Comparison of ENCODE assay signal across 8 cellular contexts in the genomic region with DNA sequence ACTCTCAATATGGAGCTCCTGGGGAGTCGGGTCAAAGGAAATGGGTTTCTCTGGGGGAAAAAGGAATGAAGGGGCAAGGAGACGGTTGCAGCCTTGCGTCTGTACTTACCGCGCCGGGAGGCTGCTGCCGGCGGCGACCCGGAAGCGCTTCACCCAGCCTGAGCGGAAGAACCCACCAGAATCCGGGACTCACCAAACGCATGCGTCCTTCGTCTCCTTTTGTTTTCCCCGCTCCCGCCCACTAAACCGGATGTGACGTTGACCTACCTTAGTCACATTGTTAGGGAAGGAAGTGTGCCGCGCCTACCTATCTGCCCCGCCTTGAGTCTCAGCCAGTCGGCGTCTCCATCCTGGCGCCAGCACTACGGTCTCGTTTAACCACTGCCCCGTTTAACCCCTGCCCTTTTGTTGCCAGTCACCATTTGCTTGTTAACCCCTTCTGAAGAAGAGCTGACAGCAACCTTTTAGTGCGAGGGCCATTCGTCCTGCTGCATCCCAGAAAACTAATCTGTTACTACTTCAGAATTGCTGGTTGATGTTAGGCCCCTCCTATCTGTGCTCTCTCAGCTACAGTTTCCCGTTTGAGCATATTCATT. TPM values are rescaled to one million over a fixed set of nuclear protein-coding genes. Genes with fewer than 3 reads are reported as not detected.
DNase-seq lines count a peak whose midpoint lies in the region; ATAC-seq, FAIRE-seq and TF ChIP-seq lines count a peak whose summit lies in the region.

A gene (minus strand): TSS at position 155 of the 596 bp plus-strand sequence. CDS start 1,419 bp downstream, outside the sequence.

- H3K27me3 Mint-ChIP-seq in T-helper 2 cell treated with Interferon-gamma antibody and Interleukin-4, amounts not matched to agents 5 μg/mL and 100 μg/mL, for 36 hours (ENCODE audit: low read depth), result no peaks in the 10 kb centered on the region
- peaks cover 2% of the 10 kb centered on the region for H3K27me3 Mint-ChIP-seq in astrocyte (ENCODE audit: low read depth, unreplicated experiment)

- H3K36me3 Mint-ChIP-seq in T-helper 2 cell treated with Interferon-gamma antibody and Interleukin-4, amounts not matched to agents 5 μg/mL and 100 μg/mL, for 36 hours (ENCODE audit: low read depth), result peaks cover 11% of the 10 kb centered on the region
- H3K36me3 Mint-ChIP-seq in astrocyte (ENCODE audit: low read depth, unreplicated experiment), result peaks cover 13% of the 10 kb centered on the region

- H3K4me1 Mint-ChIP-seq in T-helper 2 cell treated with Interferon-gamma antibody and Interleukin-4, amounts not matched to agents 5 μg/mL and 100 μg/mL, for 36 hours (ENCODE audit: low read depth), result peaks cover 21% of the 10 kb centered on the region
- peaks cover 4% of the 10 kb centered on the region for H3K4me1 Mint-ChIP-seq in astrocyte (ENCODE audit: low read depth, unreplicated experiment)

- peak within 1 kb of the TSS; percentile 95 for H3K9ac ChIP-seq in astrocyte (ENCODE audit: low read length)
- peak within 1 kb of the TSS; percentile 85 for H3K9ac ChIP-seq in rectal smooth muscle tissue (ENCODE audit: low read length)

- H3K4me2 ChIP-seq in astrocyte (ENCODE audit: low read length), result peak within 1 kb of the TSS; percentile 92

- H3K36me3 ChIP-seq in astrocyte (ENCODE audit: insufficient read depth, low read length) (no peaks in the 10 kb centered on the region), rectal smooth muscle tissue (ENCODE audit: control insufficient read depth, insufficient read depth, low read length) (peaks cover 2% of the 10 kb centered on the region), aorta (ENCODE audit: control insufficient read depth in 1 of 2, insufficient read depth in 2 of 2, low read length in 1 of 2) (no peaks in the 10 kb centered on the region)

- H3K79me2 ChIP-seq in astrocyte (ENCODE audit: insufficient read depth, low read length), result no peaks in the 10 kb centered on the region

- H3K27ac Mint-ChIP-seq in T-helper 2 cell treated with Interferon-gamma antibody and Interleukin-4, amounts not matched to agents 5 μg/mL and 100 μg/mL, for 36 hours, result peak within 1 kb of the TSS; percentile 99
- H3K27ac Mint-ChIP-seq in astrocyte (ENCODE audit: unreplicated experiment), result peak within 1 kb of the TSS; percentile 100

- H3K4me1 ChIP-seq in astrocyte (ENCODE audit: insufficient read depth, low read length) (peaks cover 20% of the 10 kb centered on the region), rectal smooth muscle tissue (ENCODE audit: control insufficient read depth, insufficient read depth, low read length) (peaks cover 16% of the 10 kb centered on the region), aorta (ENCODE audit: control insufficient read depth in 1 of 2, insufficient read depth in 2 of 2, low read length in 2 of 2) (no peaks in the 10 kb centered on the region)

- H3K27ac ChIP-seq in astrocyte (ENCODE audit: low read depth, low read length), result peak within 1 kb of the TSS; percentile 98
- peak within 1 kb of the TSS; percentile 97 for H3K27ac ChIP-seq in rectal smooth muscle tissue (ENCODE audit: low read depth, low read length)
- H3K27ac ChIP-seq in aorta (ENCODE audit: low read depth in 1 of 2, low read length in 2 of 2), result peak within 1 kb of the TSS; percentile 87 to 99

- DNase-seq in NCI-H1930 (lab: John Stamatoyannopoulos, UW), result peak; percentile 98
- DNase-seq in T-helper 2 cell treated with Interferon-gamma antibody and Interleukin-4, amounts not matched to agents 5 μg/mL and 100 μg/mL, for 36 hours (ENCODE audit: low spot score), result peak; percentile 99
- DNase-seq in astrocyte (ENCODE audit: low read depth), result peak; percentile 99
- peak; percentile 93 for DNase-seq in hepatic stellate cell (ENCODE audit: low spot score)
- peak; percentile 98 to 99 for DNase-seq in aorta

- H2AFZ ChIP-seq in astrocyte (ENCODE audit: low read depth, low read length), result peak within 1 kb of the TSS; percentile 80

- H3K9me3 Mint-ChIP-seq in T-helper 2 cell treated with Interferon-gamma antibody and Interleukin-4, amounts not matched to agents 5 μg/mL and 100 μg/mL, for 36 hours, result no peaks in the 10 kb centered on the region
- peaks cover 2% of the 10 kb centered on the region for H3K9me3 Mint-ChIP-seq in astrocyte (ENCODE audit: unreplicated experiment)

- ATAC-seq in GM18502 (IDR thresholded peaks at IDR 0.05; ENCODE audit: poor library complexity, unreplicated experiment) (peak; percentile 76), HG02970 (IDR thresholded peaks at IDR 0.05; ENCODE audit: low FRiP score, unreplicated experiment) (peak; percentile 78), aorta (ENCODE audit: low FRiP score) (peak; percentile 97)

- no peak for TF ChIP-seq CTCF in astrocyte (IDR thresholded peaks at IDR 0.05; ENCODE audit: insufficient read depth, low read depth, low read length)

- H3K4me3 Mint-ChIP-seq in T-helper 2 cell treated with Interferon-gamma antibody and Interleukin-4, amounts not matched to agents 5 μg/mL and 100 μg/mL, for 36 hours, result peak within 1 kb of the TSS; percentile 97
- H3K4me3 Mint-ChIP-seq in astrocyte (ENCODE audit: unreplicated experiment), result peak within 1 kb of the TSS; percentile 96

- peak; percentile 71 for FAIRE-seq in astrocyte (lab: Jason Lieb, UNC)

- H4K20me1 ChIP-seq in astrocyte (ENCODE audit: insufficient read depth, low read length), result no peaks in the 10 kb centered on the region

- no peaks in the 10 kb centered on the region for H3K9me3 ChIP-seq in astrocyte (ENCODE audit: insufficient read depth, low read depth, low read length)
- H3K9me3 ChIP-seq in aorta (ENCODE audit: control insufficient read depth, low read length), result no peaks in the 10 kb centered on the region

- H3K4me3 ChIP-seq in astrocyte (ENCODE audit: insufficient read depth, low read depth, low read length) (peak within 1 kb of the TSS; percentile 71), rectal smooth muscle tissue (ENCODE audit: low read length) (peak within 1 kb of the TSS; percentile 78), aorta (ENCODE audit: low read length in 2 of 2) (peak within 1 kb of the TSS; percentile 21 to 71)

- intact Hi-C loops in aorta (cut with DNase I), result loop anchor here (1.0 to 10.0 kb wide), 3 partner anchors 9 to 184 kb away; a partner anchor contains a TSS

- H3K27me3 ChIP-seq in astrocyte (ENCODE audit: insufficient read depth, low read length) (no peaks in the 10 kb centered on the region), rectal smooth muscle tissue (ENCODE audit: control insufficient read depth, insufficient read depth, low read length) (no peaks in the 10 kb centered on the region), aorta (ENCODE audit: control insufficient read depth in 1 of 2, insufficient read depth in 2 of 2, low read length in 1 of 2) (no peaks in the 10 kb centered on the region)

- 0% methylated on average over 32 of the region's 32 CpGs for WGBS in aorta, 2 donors

RNA-seq across cellular contexts. Expression of the gene that starts here (rescaled TPM):
- total RNA-seq in astrocyte (36.1 and 39.0 TPM in 2 replicates), aorta (10 to 100 TPM; 24.6 to 24.7 TPM)
- polyA plus RNA-seq in aorta, result 10 to 100 TPM; 48.5 to 71.6 TPM

Comparison
In these comparisons a context has a peak if more than half of its experiments do, and no peak if none do; other contexts are left out.
1. Peak in every context shown above with its lines: DNase-seq, ATAC-seq, H3K4me3 ChIP-seq and H3K27ac ChIP-seq.